Comparison of ENCODE assay signal across 25 cellular contexts in genomic region chr17:158379-158778, GRCh38. TPM values are rescaled to one million over a fixed set of nuclear protein-coding genes. Genes with fewer than 3 reads are reported as not detected.
DNase-seq lines count a peak whose midpoint lies in the region; ATAC-seq, FAIRE-seq and TF ChIP-seq lines count a peak whose summit lies in the region.
"Had no signal": no experiment of that assay in that cellular context is flagged by ENCODE, and none has a peak within 500 bp of the region (broad histone marks: within the 10 kb centered on the region; RNA-seq: fewer than 3 reads in every experiment).

No MANE protein-coding gene starts in this region.

- H3K9me3 ChIP-seq in left ventricle myocardium inferior (replicated peaks) (no peaks in the 10 kb centered on the region), HEK293 (ENCODE audit: control insufficient read depth, insufficient read depth, low read depth, low read length) (no peaks in the 10 kb centered on the region), K562 (replicated peaks; ENCODE audit: control insufficient read depth, insufficient read depth, low read depth, low read length) (no peaks in the 10 kb centered on the region), neural progenitor cell (ENCODE audit: low read depth) (no peaks in the 10 kb centered on the region)
- H3K9me3 ChIP-seq: A549; BE2C; BLaER1 treated with 17β-estradiol and CSF1 and Interleukin-3, amounts not matched to agents 10 nM and 100 nM; HAP-1 had no signal

- no peak for TF ChIP-seq EP300 in K562 (IDR thresholded peaks at IDR 0.05; ENCODE audit: low read length)

- no peak overlapping the region for H3K4me3 Mint-ChIP-seq in neural progenitor cell
- H3K4me3 Mint-ChIP-seq: CD14-positive monocyte; CD4-positive, alpha-beta T cell; CD8-positive, alpha-beta memory T cell; GM23338 had no signal

- POLR2A ChIA-PET in HEK293 (lab: Yijun Ruan, JAX) (interaction anchor here (0.6 kb wide), 1 partner anchor 110 kb away, joined by 6 read pairs; no protein-coding TSS in a partner anchor), K562 (lab: Yijun Ruan, JAX) (no interaction called here)

- ATAC-seq in Right ventricle myocardium inferior (no peak), K562 (no peak), HG03342 (IDR thresholded peaks at IDR 0.05; ENCODE audit: unreplicated experiment) (no peak), foreskin keratinocyte (no peak)
- ATAC-seq: GM12878, GM23338 had no signal

- DNase-seq in Right ventricle myocardium inferior (ENCODE audit: missing footprints) (peak; percentile 27), left ventricle myocardium inferior (no peak), K562 (ENCODE audit: extremely low read depth in 1 of 4, low spot score in 3 of 4) (no peak), neural progenitor cell (ENCODE audit: low spot score) (no peak), foreskin keratinocyte (no peak)
- DNase-seq: 8988T; ACHN; AML-193; BE2C; CD4-positive, alpha-beta T cell; CD8-positive, alpha-beta memory T cell; DMS 273 treated with DMSO at 0.1 percent for 48 hours; DMS79; EL; GDM1 had no signal

- H3K9ac ChIP-seq in K562 (ENCODE audit: insufficient read depth in 1 of 2, low read depth in 2 of 2, low read length in 2 of 2) (no peak overlapping the region), neural progenitor cell (no peak overlapping the region)
- H3K9ac ChIP-seq: BLaER1 treated with 17β-estradiol and CSF1 and Interleukin-3, amounts not matched to agents 10 nM and 100 nM had no signal

- no peak for TF ChIP-seq RAD21 in K562 (CRISPR knock-in tag; conservative IDR thresholded peaks at IDR 0.05 in 1 of 2, IDR thresholded peaks at IDR 0.05 in 1 of 2)

- peaks cover 5% of the 10 kb centered on the region for H3K27me3 Mint-ChIP-seq in neural progenitor cell (ENCODE audit: insufficient read depth, low read depth)
- H3K27me3 Mint-ChIP-seq: CD4-positive, alpha-beta T cell had no signal

- intact Hi-C loops in Right ventricle myocardium inferior (cut with DNase I) (no loop called here), left ventricle myocardium inferior (cut with micrococcal nuclease) (no loop called here), K562 (cut with micrococcal nuclease) (no loop called here)

- H4K20me1 ChIP-seq in K562 (replicated peaks; ENCODE audit: control insufficient read depth, insufficient read depth, low read length) (no peaks in the 10 kb centered on the region), neural progenitor cell (ENCODE audit: low read depth) (no peaks in the 10 kb centered on the region)

- peak overlapping the region; percentile 57 for H3K27ac Mint-ChIP-seq in neural progenitor cell
- H3K27ac Mint-ChIP-seq: CD4-positive, alpha-beta T cell; CD8-positive, alpha-beta memory T cell; GM23338 had no signal

- peaks cover 5% of the 10 kb centered on the region for H3K4me1 Mint-ChIP-seq in neural progenitor cell
- H3K4me1 Mint-ChIP-seq: CD14-positive monocyte; CD8-positive, alpha-beta memory T cell; GM23338 had no signal

- TF ChIP-seq CTCF in left ventricle myocardium inferior (IDR thresholded peaks at IDR 0.05; ENCODE audit: borderline replicate concordance) (no peak), HEK293 (tag by site-specific recombination; IDR thresholded peaks at IDR 0.05) (no peak), K562 (IDR thresholded peaks at IDR 0.05 in 2 of 3, conservative IDR thresholded peaks at IDR 0.05 in 1 of 3; ENCODE audit: insufficient read depth in 2 of 3, low read depth in 1 of 3, low read length in 3 of 3) (no peak), neural progenitor cell (IDR thresholded peaks at IDR 0.05) (no peak), foreskin keratinocyte (conservative IDR thresholded peaks at IDR 0.05) (no peak)

- CTCF ChIA-PET in HEK293 (lab: Yijun Ruan, JAX), result no interaction called here
- CTCF ChIA-PET in K562 (lab: Yijun Ruan, JAX; ENCODE audit: low intra/inter-chr PET ratio), result no interaction called here

- H3K4me3 ChIP-seq in left ventricle myocardium inferior (no peak overlapping the region), HEK293 (ENCODE audit: low read depth, low read length) (no peak overlapping the region), K562 (no peak overlapping the region), neural progenitor cell (no peak overlapping the region)
- H3K4me3 ChIP-seq: A549; BLaER1 treated with 17β-estradiol and CSF1 and Interleukin-3, amounts not matched to agents 10 nM and 100 nM; GM12878; GM23338; HAP-1 had no signal

- H2AFZ ChIP-seq in K562 (ENCODE audit: low read depth, low read length), result no peak overlapping the region
- no peak overlapping the region for H2AFZ ChIP-seq in neural progenitor cell (replicated peaks)
- H2AFZ ChIP-seq: GM23338 had no signal

- TF ChIP-seq POLR2A in K562 (conservative IDR thresholded peaks at IDR 0.05), result no peak

- H3K36me3 ChIP-seq in left ventricle myocardium inferior, result peaks cover 4% of the 10 kb centered on the region
- H3K36me3 ChIP-seq in HEK293 (ENCODE audit: control insufficient read depth in 2 of 2, insufficient read depth in 1 of 2, low read length in 2 of 2), result no peaks in the 10 kb centered on the region
- H3K36me3 ChIP-seq in K562 (ENCODE audit: control insufficient read depth, insufficient read depth, low read length), result no peaks in the 10 kb centered on the region
- H3K36me3 ChIP-seq in neural progenitor cell, result no peaks in the 10 kb centered on the region
- H3K36me3 ChIP-seq: BE2C; BLaER1 treated with 17β-estradiol and CSF1 and Interleukin-3, amounts not matched to agents 10 nM and 100 nM; HAP-1 had no signal

- no peak overlapping the region for H3K4me2 ChIP-seq in K562 (ENCODE audit: insufficient read depth, low read length)
- no peak overlapping the region for H3K4me2 ChIP-seq in neural progenitor cell
- H3K4me2 ChIP-seq: A549; BLaER1 treated with 17β-estradiol and CSF1 and Interleukin-3, amounts not matched to agents 10 nM and 100 nM; GM23338 had no signal

- H3K9me1 ChIP-seq in K562 (ENCODE audit: control insufficient read depth, insufficient read depth, low read length), result no peaks in the 10 kb centered on the region

- H3K9me3 Mint-ChIP-seq in neural progenitor cell, result no peaks in the 10 kb centered on the region
- H3K9me3 Mint-ChIP-seq: CD4-positive, alpha-beta T cell; CD8-positive, alpha-beta memory T cell; GM23338 had no signal

- H3K36me3 Mint-ChIP-seq in neural progenitor cell, result no peaks in the 10 kb centered on the region
- H3K36me3 Mint-ChIP-seq: CD14-positive monocyte had no signal

- H3K79me2 ChIP-seq in K562 (ENCODE audit: control insufficient read depth, insufficient read depth, low read length), result no peaks in the 10 kb centered on the region
- H3K79me2 ChIP-seq in neural progenitor cell (ENCODE audit: low read depth), result no peaks in the 10 kb centered on the region

- no peaks in the 10 kb centered on the region for H3F3A ChIP-seq in neural progenitor cell (ENCODE audit: low read depth)

- in situ Hi-C loops in K562 (cut with MboI), result no loop called here

- no peak for FAIRE-seq in K562 (lab: Jason Lieb, UNC)
- FAIRE-seq: A549, D721Med, GM12878, H54 had no signal

- H3K4me1 ChIP-seq in left ventricle myocardium inferior (no peaks in the 10 kb centered on the region), HEK293 (ENCODE audit: control insufficient read depth, insufficient read depth, low read length) (no peaks in the 10 kb centered on the region), K562 (replicated peaks in 1 of 2; ENCODE audit: control insufficient read depth in 2 of 2, insufficient read depth in 2 of 2, low read length in 2 of 2) (no peaks in the 10 kb centered on the region), neural progenitor cell (no peaks in the 10 kb centered on the region), foreskin keratinocyte (no peaks in the 10 kb centered on the region)
- H3K4me1 ChIP-seq: A549; BE2C; BLaER1 treated with 17β-estradiol and CSF1 and Interleukin-3, amounts not matched to agents 10 nM and 100 nM; HAP-1 had no signal

- BruUV-seq in K562 (replicated peaks; lab: Mats Ljungman, UMichigan), result no TSS peak

- no peaks in the 10 kb centered on the region for H3K27me3 ChIP-seq in left ventricle myocardium inferior (ENCODE audit: low read depth)
- H3K27me3 ChIP-seq in K562 (ENCODE audit: control insufficient read depth in 2 of 2, insufficient read depth in 2 of 2, low read length in 2 of 2), result peaks cover 3 to 48% of the 10 kb centered on the region in 2 experiments; a peak in 4 of 5 replicates
- no peaks in the 10 kb centered on the region for H3K27me3 ChIP-seq in neural progenitor cell
- no peaks in the 10 kb centered on the region for H3K27me3 ChIP-seq in foreskin keratinocyte
- H3K27me3 ChIP-seq: BE2C; BLaER1 treated with 17β-estradiol and CSF1 and Interleukin-3, amounts not matched to agents 10 nM and 100 nM had no signal

- H3K27ac ChIP-seq in left ventricle myocardium inferior (replicated peaks) (no peak overlapping the region), HEK293 (ENCODE audit: extremely low read depth, low read depth, low read length) (no peak overlapping the region), K562 (ENCODE audit: extremely low read depth, low read depth, low read length) (no peak overlapping the region), neural progenitor cell (no peak overlapping the region), foreskin keratinocyte (no peak overlapping the region)
- H3K27ac ChIP-seq: A549; BLaER1 treated with 17β-estradiol and CSF1 and Interleukin-3, amounts not matched to agents 10 nM and 100 nM had no signal

- WGBS in K562 (ENCODE audit: insufficient coverage, low coverage, missing lambda C conversion rate), result 0% methylated on average over 6 of the region's 7 CpGs

RNA-seq across cellular contexts. Expression of gene SCGB1C2, which starts 21.0 kb away (rescaled TPM):
- total RNA-seq in Right ventricle myocardium inferior (not detected), left ventricle myocardium inferior (not detected), K562 (2014; rRNA removed) (not detected in 2 replicates), K562 (2014; rRNA removed; fragmentation: Illumina TruSeq; extraction: Trizol) (not detected in 2 replicates), K562 (2015; rRNA removed; fragmentation: Illumina TruSeq; extraction: Trizol) (not detected in 2 replicates), K562 (2021) (not detected in 2 replicates), neural progenitor cell (ENCODE audit: low replicate concordance) (not detected in 2 replicates), foreskin keratinocyte (not detected in 2 replicates)
- not detected in 2 replicates for total RNA-seq in K562 (2011; cell fraction: chromatin; rRNA removed; ENCODE audit: low replicate concordance)
- total RNA-seq in K562 (2011; cell fraction: nucleolus; rRNA removed), result not detected in 2 replicates
- total RNA-seq in K562 (2011; cell fraction: nucleoplasm; rRNA removed), result not detected in 2 replicates
- polyA plus RNA-seq in K562 (2011; rRNA removed) (not detected in 2 replicates), K562 (2014; fragmentation: Illumina TruSeq; extraction: Trizol) (not detected in 2 replicates), K562 (2014; fragmentation: Nextera tagmentation; extraction: Ambion mirVana) (not detected), K562 (2014; rRNA removed) (not detected in 2 replicates), foreskin keratinocyte (not detected in 2 replicates)
- polyA plus RNA-seq in K562 (2011; cell fraction: cytosol; rRNA removed), result not detected in 2 replicates
- polyA plus RNA-seq in K562 (2011; cell fraction: nucleus; rRNA removed), result not detected in 2 replicates
- polyA plus RNA-seq in K562 (2012), result not detected in 2 replicates
- polyA minus RNA-seq in K562 (2011; rRNA and poly(A)+ RNA removed), result not detected in 2 replicates
- not detected in 2 replicates for polyA minus RNA-seq in K562 (2011; cell fraction: cytosol; rRNA and poly(A)+ RNA removed)
- not detected in 2 replicates for polyA minus RNA-seq in K562 (2011; cell fraction: nucleus; rRNA and poly(A)+ RNA removed)
- total RNA-seq: CD4-positive, alpha-beta T cell; CD8-positive, alpha-beta memory T cell; GM12878; GM23338 had no signal
- polyA plus RNA-seq: A549; CD14-positive monocyte; CD8-positive, alpha-beta memory T cell; GM12878; GM23338 had no signal

RNA-seq across cellular contexts. Expression of gene DOC2B, which starts 23.1 kb away (rescaled TPM):
- total RNA-seq in Right ventricle myocardium inferior (4.5 TPM), left ventricle myocardium inferior (2.7 TPM), K562 (2014; rRNA removed) (not detected in 2 replicates), K562 (2014; rRNA removed; fragmentation: Illumina TruSeq; extraction: Trizol) (not detected in 2 replicates), K562 (2015; rRNA removed; fragmentation: Illumina TruSeq; extraction: Trizol) (not detected in 2 replicates), K562 (2021) (0.02 TPM in 1 of 2 replicates, not detected in the other), neural progenitor cell (ENCODE audit: low replicate concordance) (0.31 and 0.34 TPM in 2 replicates), foreskin keratinocyte (not detected in 2 replicates)
- total RNA-seq in K562 (2011; cell fraction: chromatin; rRNA removed; ENCODE audit: low replicate concordance), result not detected in 2 replicates
- not detected in 2 replicates for total RNA-seq in K562 (2011; cell fraction: nucleolus; rRNA removed)
- total RNA-seq in K562 (2011; cell fraction: nucleoplasm; rRNA removed), result not detected in 2 replicates
- polyA plus RNA-seq in K562 (2011; rRNA removed) (not detected in 2 replicates), K562 (2014; fragmentation: Illumina TruSeq; extraction: Trizol) (not detected in 2 replicates), K562 (2014; fragmentation: Nextera tagmentation; extraction: Ambion mirVana) (not detected), K562 (2014; rRNA removed) (not detected in 2 replicates), foreskin keratinocyte (not detected in 2 replicates)
- 0.01 TPM in 1 of 2 replicates, not detected in the other for polyA plus RNA-seq in K562 (2011; cell fraction: cytosol; rRNA removed)
- not detected in 2 replicates for polyA plus RNA-seq in K562 (2011; cell fraction: nucleus; rRNA removed)
- 0.01 TPM in 1 of 2 replicates, not detected in the other for polyA plus RNA-seq in K562 (2012)
- not detected in 2 replicates for polyA minus RNA-seq in K562 (2011; rRNA and poly(A)+ RNA removed)
- not detected in 2 replicates for polyA minus RNA-seq in K562 (2011; cell fraction: cytosol; rRNA and poly(A)+ RNA removed)
- polyA minus RNA-seq in K562 (2011; cell fraction: nucleus; rRNA and poly(A)+ RNA removed), result not detected in 2 replicates
- total RNA-seq: GM12878 had no signal
- polyA plus RNA-seq: CD8-positive, alpha-beta memory T cell; GM12878 had no signal
